19 cellular contexts compared by ENCODE assay signal in genomic region chr7:69845721-69846495, GRCh38.
DNase-seq lines count a peak whose midpoint lies in the region; ATAC-seq and TF ChIP-seq lines count a peak whose summit lies in the region.
"Had no signal": no experiment of that assay in that cellular context is flagged by ENCODE, and none has a peak within 500 bp of the region (broad histone marks: within the 10 kb centered on the region; RNA-seq: fewer than 3 reads in every experiment).

No MANE protein-coding gene starts in this region.

- H3K27me3 ChIP-seq in OCI-LY1 (ENCODE audit: insufficient read depth, low read length), result no peaks in the 10 kb centered on the region
- H3K27me3 ChIP-seq: cardiac muscle cell, Peyer's patch had no signal

- no peaks in the 10 kb centered on the region for H3K36me3 ChIP-seq in OCI-LY1 (ENCODE audit: insufficient read depth, low read length)
- H3K36me3 ChIP-seq: cardiac muscle cell, Peyer's patch had no signal

- ATAC-seq in sciatic nerve (peak; percentile 36), HG03460 (IDR thresholded peaks at IDR 0.05; ENCODE audit: unreplicated experiment) (no peak)
- ATAC-seq: esophagus mucosa; natural killer cell treated with Interleukin-12 subunit alpha and Interleukin-12 subunit beta and Interleukin-15 and Interleukin-18, amount 100 ng/mL, for 72 hours had no signal

- H4K20me1 ChIP-seq in OCI-LY1 (ENCODE audit: insufficient read depth, low read length), result no peaks in the 10 kb centered on the region

- no peak overlapping the region for H2AFZ ChIP-seq in OCI-LY1 (ENCODE audit: low read length)

- H3K4me3 ChIP-seq in OCI-LY1 (ENCODE audit: low read depth, low read length, poor library complexity, severe bottlenecking), result no peak overlapping the region
- H3K4me3 ChIP-seq: cardiac muscle cell, Peyer's patch had no signal

- intact Hi-C loops in sciatic nerve (cut with DNase I), result no loop called here

- peak overlapping the region; percentile 18 for H3K27ac ChIP-seq in OCI-LY1 (ENCODE audit: low read depth, low read length, poor library complexity, severe bottlenecking)
- H3K27ac ChIP-seq: cardiac muscle cell, Peyer's patch had no signal

- H3K79me2 ChIP-seq in OCI-LY1 (ENCODE audit: insufficient read depth, low read length), result peaks cover 78% of the 10 kb centered on the region

- no peak overlapping the region for H3K9ac ChIP-seq in OCI-LY1 (ENCODE audit: low read length)
- H3K9ac ChIP-seq: SK-N-SH had no signal

- no peak overlapping the region; the same call in 1 of the 2 replicates for H3K4me2 ChIP-seq in OCI-LY1 (ENCODE audit: low read length)
- H3K4me2 ChIP-seq: SK-N-SH had no signal

- no peaks in the 10 kb centered on the region for H3F3A ChIP-seq in OCI-LY1 (ENCODE audit: insufficient read depth, low read length)

- no peak for TF ChIP-seq CTCF in OCI-LY1 (IDR thresholded peaks at IDR 0.05; ENCODE audit: low read length)

- H3K9me3 ChIP-seq in OCI-LY1 (ENCODE audit: low read length), result no peaks in the 10 kb centered on the region
- H3K9me3 ChIP-seq: Peyer's patch, SK-N-SH had no signal

- DNase-seq in NCI-H2081 (lab: John Stamatoyannopoulos, UW) (peak; percentile 22 to 74), NCI-H2081 treated with DMSO at 0.1 percent for 48 hours (lab: John Stamatoyannopoulos, UW) (no peak), MV-4-11 (lab: John Stamatoyannopoulos, UW) (peak; percentile 75), sciatic nerve (ENCODE audit: low spot score) (no peak), OCI-M1 (lab: John Stamatoyannopoulos, UW) (no peak), NCI-H446 treated with DMSO at 0.1 percent for 48 hours (lab: John Stamatoyannopoulos, UW) (no peak)
- DNase-seq: activated CD4-positive, alpha-beta memory T cell treated with anti-CD3 and anti-CD28 coated beads for 36 hours; activated T-cell treated with anti-CD3 and anti-CD28 coated beads, Interleukin-2, amount 50 U/mL, for 48 hours; head of caudate nucleus; NCI-H2171; Peyer's patch; SK-N-SH; stimulated activated CD4-positive, alpha-beta T cell treated with anti-CD3 and anti-CD28 coated beads, Interleukin-12 subunit alpha, Interleukin-12 subunit beta, amount 100 ng/mL, for 4 hours; stimulated activated naive CD4-positive, alpha-beta T cell had no signal

- H3K4me1 ChIP-seq in OCI-LY1 (ENCODE audit: insufficient read depth, low read length, severe bottlenecking), result peaks cover 62% of the 10 kb centered on the region

- H3K9me2 ChIP-seq in OCI-LY1 (ENCODE audit: low read depth, low read length), result no peaks in the 10 kb centered on the region
- H3K9me2 ChIP-seq: SK-N-SH had no signal

Comparison
In these comparisons a context has a peak if more than half of its experiments do, and no peak if none do; other contexts are left out.
1. DNase-seq: peak in NCI-H2081 (2 of 2) and MV-4-11 (single experiment); none in NCI-H2081 treated with DMSO at 0.1 percent for 48 hours (single experiment), sciatic nerve (single experiment), OCI-M1 (single experiment) and NCI-H446 treated with DMSO at 0.1 percent for 48 hours (single experiment).